1 cellular context compared by ENCODE assay signal in the genomic region with DNA sequence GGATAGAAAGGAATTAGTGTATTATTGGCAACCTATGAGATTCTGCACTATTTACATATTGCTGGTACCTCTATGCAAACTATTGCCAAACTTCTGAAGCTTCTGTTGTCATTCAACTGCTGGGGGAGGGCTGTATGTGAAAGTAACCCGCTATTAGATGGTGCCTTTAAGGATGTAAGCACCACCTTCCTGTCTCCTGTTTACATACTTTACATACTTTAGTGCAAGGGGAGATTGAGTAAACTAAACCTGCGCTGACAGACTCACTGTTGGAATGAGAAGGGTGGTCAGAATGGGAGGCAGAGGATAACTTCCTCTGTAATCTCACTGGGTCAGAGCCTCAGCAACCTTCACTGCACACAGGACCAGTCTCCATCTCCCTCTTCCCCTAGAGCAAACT.
A peak's percentile ranks its signal among the peaks of the same experiment; 100 is the strongest.
TF ChIP-seq lines count a peak whose summit lies in the region.

No MANE protein-coding gene starts in this region.

TF ChIP-seq in HepG2, 621 proteins besides CTCF, POLR2A, EP300 and RAD21 (continued from another document and continues in another):
- TF ChIP-seq, protein P1, sequence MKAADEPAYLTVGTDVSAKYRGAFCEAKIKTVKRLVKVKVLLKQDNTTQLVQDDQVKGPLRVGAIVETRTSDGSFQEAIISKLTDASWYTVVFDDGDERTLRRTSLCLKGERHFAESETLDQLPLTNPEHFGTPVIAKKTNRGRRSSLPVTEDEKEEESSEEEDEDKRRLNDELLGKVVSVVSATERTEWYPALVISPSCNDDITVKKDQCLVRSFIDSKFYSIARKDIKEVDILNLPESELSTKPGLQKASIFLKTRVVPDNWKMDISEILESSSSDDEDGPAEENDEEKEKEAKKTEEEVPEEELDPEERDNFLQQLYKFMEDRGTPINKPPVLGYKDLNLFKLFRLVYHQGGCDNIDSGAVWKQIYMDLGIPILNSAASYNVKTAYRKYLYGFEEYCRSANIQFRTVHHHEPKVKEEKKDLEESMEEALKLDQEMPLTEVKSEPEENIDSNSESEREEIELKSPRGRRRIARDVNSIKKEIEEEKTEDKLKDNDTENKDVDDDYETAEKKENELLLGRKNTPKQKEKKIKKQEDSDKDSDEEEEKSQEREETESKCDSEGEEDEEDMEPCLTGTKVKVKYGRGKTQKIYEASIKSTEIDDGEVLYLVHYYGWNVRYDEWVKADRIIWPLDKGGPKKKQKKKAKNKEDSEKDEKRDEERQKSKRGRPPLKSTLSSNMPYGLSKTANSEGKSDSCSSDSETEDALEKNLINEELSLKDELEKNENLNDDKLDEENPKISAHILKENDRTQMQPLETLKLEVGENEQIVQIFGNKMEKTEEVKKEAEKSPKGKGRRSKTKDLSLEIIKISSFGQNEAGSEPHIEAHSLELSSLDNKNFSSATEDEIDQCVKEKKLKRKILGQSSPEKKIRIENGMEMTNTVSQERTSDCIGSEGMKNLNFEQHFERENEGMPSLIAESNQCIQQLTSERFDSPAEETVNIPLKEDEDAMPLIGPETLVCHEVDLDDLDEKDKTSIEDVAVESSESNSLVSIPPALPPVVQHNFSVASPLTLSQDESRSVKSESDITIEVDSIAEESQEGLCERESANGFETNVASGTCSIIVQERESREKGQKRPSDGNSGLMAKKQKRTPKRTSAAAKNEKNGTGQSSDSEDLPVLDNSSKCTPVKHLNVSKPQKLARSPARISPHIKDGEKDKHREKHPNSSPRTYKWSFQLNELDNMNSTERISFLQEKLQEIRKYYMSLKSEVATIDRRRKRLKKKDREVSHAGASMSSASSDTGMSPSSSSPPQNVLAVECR (CRISPR knock-in tag; IDR thresholded peaks at IDR 0.05; ENCODE audit: borderline replicate concordance) = peak; percentile 19; the same call in 1 of the 2 replicates
- TF ChIP-seq DR1 (CRISPR knock-in tag; IDR thresholded peaks at IDR 0.05) (no peak), ZNF777 (CRISPR knock-in tag; IDR thresholded peaks at IDR 0.05) (no peak), ZFP62 (CRISPR knock-in tag; IDR thresholded peaks at IDR 0.05) (no peak), ADNP (CRISPR knock-in tag; IDR thresholded peaks at IDR 0.05) (no peak), KMT2A (CRISPR knock-in tag; IDR thresholded peaks at IDR 0.05) (no peak), ZNF780A (CRISPR knock-in tag; IDR thresholded peaks at IDR 0.05) (no peak), CREB1 (IDR thresholded peaks at IDR 0.05) (no peak), CREB1 (CRISPR knock-in tag; IDR thresholded peaks at IDR 0.05) (no peak), ATRX (CRISPR knock-in tag; IDR thresholded peaks at IDR 0.05; ENCODE audit: borderline replicate concordance) (no peak), HNF4A (CRISPR knock-in tag; IDR thresholded peaks at IDR 0.05) (no peak), KAT8 (CRISPR knock-in tag; IDR thresholded peaks at IDR 0.05) (peak; percentile 39; the same call in 1 of the 2 replicates), FOXK2 (IDR thresholded peaks at IDR 0.05) (peak; percentile 33; the same call in 1 of the 2 replicates), FOSL2 (CRISPR knock-in tag; IDR thresholded peaks at IDR 0.05) (peak; percentile 54), HNRNPK (IDR thresholded peaks at IDR 0.05; ENCODE audit: low read depth, low read length, poor library complexity, severe bottlenecking) (no peak), CENPT (CRISPR knock-in tag; IDR thresholded peaks at IDR 0.05; ENCODE audit: low read depth) (no peak), XBP1 (CRISPR knock-in tag; IDR thresholded peaks at IDR 0.05) (no peak), CREM (IDR thresholded peaks at IDR 0.05) (peak; percentile 44; the same call in 1 of the 2 replicates), CREM (CRISPR knock-in tag; IDR thresholded peaks at IDR 0.05) (no peak), ZNF496 (CRISPR knock-in tag; IDR thresholded peaks at IDR 0.05; ENCODE audit: insufficient replicate concordance) (no peak), MAF1 (CRISPR knock-in tag; IDR thresholded peaks at IDR 0.05; ENCODE audit: borderline replicate concordance) (no peak), FOXA3 (CRISPR knock-in tag; IDR thresholded peaks at IDR 0.05) (peak; percentile 87), SOX13 (IDR thresholded peaks at IDR 0.05) (no peak), SOX13 (CRISPR knock-in tag; conservative IDR thresholded peaks at IDR 0.05 in 1 of 2, IDR thresholded peaks at IDR 0.05 in 1 of 2) (peak in 1 of 2 experiments; percentile 47; a peak in 1 of 4 replicates), FOXP1 (IDR thresholded peaks at IDR 0.05) (no peak), FOXP1 (CRISPR knock-in tag; IDR thresholded peaks at IDR 0.05) (peak; percentile 85), KDM5B (CRISPR knock-in tag; IDR thresholded peaks at IDR 0.05; ENCODE audit: borderline replicate concordance) (no peak), KLF15 (CRISPR knock-in tag; IDR thresholded peaks at IDR 0.05; ENCODE audit: borderline replicate concordance) (no peak), ZNF329 (CRISPR knock-in tag; IDR thresholded peaks at IDR 0.05; ENCODE audit: low read depth) (no peak)
- TF ChIP-seq, protein P2, sequence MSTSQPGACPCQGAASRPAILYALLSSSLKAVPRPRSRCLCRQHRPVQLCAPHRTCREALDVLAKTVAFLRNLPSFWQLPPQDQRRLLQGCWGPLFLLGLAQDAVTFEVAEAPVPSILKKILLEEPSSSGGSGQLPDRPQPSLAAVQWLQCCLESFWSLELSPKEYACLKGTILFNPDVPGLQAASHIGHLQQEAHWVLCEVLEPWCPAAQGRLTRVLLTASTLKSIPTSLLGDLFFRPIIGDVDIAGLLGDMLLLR (CRISPR knock-in tag; IDR thresholded peaks at IDR 0.05) = no peak
- TF ChIP-seq, protein P3, sequence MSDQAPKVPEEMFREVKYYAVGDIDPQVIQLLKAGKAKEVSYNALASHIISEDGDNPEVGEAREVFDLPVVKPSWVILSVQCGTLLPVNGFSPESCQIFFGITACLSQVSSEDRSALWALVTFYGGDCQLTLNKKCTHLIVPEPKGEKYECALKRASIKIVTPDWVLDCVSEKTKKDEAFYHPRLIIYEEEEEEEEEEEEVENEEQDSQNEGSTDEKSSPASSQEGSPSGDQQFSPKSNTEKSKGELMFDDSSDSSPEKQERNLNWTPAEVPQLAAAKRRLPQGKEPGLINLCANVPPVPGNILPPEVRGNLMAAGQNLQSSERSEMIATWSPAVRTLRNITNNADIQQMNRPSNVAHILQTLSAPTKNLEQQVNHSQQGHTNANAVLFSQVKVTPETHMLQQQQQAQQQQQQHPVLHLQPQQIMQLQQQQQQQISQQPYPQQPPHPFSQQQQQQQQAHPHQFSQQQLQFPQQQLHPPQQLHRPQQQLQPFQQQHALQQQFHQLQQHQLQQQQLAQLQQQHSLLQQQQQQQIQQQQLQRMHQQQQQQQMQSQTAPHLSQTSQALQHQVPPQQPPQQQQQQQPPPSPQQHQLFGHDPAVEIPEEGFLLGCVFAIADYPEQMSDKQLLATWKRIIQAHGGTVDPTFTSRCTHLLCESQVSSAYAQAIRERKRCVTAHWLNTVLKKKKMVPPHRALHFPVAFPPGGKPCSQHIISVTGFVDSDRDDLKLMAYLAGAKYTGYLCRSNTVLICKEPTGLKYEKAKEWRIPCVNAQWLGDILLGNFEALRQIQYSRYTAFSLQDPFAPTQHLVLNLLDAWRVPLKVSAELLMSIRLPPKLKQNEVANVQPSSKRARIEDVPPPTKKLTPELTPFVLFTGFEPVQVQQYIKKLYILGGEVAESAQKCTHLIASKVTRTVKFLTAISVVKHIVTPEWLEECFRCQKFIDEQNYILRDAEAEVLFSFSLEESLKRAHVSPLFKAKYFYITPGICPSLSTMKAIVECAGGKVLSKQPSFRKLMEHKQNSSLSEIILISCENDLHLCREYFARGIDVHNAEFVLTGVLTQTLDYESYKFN (CRISPR knock-in tag; conservative IDR thresholded peaks at IDR 0.05) = peak; percentile 60
- TF ChIP-seq, protein P4, sequence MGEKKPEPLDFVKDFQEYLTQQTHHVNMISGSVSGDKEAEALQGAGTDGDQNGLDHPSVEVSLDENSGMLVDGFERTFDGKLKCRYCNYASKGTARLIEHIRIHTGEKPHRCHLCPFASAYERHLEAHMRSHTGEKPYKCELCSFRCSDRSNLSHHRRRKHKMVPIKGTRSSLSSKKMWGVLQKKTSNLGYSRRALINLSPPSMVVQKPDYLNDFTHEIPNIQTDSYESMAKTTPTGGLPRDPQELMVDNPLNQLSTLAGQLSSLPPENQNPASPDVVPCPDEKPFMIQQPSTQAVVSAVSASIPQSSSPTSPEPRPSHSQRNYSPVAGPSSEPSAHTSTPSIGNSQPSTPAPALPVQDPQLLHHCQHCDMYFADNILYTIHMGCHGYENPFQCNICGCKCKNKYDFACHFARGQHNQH (CRISPR knock-in tag; IDR thresholded peaks at IDR 0.05) = no peak
- TF ChIP-seq, protein P5, sequence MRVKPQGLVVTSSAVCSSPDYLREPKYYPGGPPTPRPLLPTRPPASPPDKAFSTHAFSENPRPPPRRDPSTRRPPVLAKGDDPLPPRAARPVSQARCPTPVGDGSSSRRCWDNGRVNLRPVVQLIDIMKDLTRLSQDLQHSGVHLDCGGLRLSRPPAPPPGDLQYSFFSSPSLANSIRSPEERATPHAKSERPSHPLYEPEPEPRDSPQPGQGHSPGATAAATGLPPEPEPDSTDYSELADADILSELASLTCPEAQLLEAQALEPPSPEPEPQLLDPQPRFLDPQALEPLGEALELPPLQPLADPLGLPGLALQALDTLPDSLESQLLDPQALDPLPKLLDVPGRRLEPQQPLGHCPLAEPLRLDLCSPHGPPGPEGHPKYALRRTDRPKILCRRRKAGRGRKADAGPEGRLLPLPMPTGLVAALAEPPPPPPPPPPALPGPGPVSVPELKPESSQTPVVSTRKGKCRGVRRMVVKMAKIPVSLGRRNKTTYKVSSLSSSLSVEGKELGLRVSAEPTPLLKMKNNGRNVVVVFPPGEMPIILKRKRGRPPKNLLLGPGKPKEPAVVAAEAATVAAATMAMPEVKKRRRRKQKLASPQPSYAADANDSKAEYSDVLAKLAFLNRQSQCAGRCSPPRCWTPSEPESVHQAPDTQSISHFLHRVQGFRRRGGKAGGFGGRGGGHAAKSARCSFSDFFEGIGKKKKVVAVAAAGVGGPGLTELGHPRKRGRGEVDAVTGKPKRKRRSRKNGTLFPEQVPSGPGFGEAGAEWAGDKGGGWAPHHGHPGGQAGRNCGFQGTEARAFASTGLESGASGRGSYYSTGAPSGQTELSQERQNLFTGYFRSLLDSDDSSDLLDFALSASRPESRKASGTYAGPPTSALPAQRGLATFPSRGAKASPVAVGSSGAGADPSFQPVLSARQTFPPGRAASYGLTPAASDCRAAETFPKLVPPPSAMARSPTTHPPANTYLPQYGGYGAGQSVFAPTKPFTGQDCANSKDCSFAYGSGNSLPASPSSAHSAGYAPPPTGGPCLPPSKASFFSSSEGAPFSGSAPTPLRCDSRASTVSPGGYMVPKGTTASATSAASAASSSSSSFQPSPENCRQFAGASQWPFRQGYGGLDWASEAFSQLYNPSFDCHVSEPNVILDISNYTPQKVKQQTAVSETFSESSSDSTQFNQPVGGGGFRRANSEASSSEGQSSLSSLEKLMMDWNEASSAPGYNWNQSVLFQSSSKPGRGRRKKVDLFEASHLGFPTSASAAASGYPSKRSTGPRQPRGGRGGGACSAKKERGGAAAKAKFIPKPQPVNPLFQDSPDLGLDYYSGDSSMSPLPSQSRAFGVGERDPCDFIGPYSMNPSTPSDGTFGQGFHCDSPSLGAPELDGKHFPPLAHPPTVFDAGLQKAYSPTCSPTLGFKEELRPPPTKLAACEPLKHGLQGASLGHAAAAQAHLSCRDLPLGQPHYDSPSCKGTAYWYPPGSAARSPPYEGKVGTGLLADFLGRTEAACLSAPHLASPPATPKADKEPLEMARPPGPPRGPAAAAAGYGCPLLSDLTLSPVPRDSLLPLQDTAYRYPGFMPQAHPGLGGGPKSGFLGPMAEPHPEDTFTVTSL (CRISPR knock-in tag; IDR thresholded peaks at IDR 0.05; ENCODE audit: borderline replicate concordance) = no peak
- TF ChIP-seq, protein P6, sequence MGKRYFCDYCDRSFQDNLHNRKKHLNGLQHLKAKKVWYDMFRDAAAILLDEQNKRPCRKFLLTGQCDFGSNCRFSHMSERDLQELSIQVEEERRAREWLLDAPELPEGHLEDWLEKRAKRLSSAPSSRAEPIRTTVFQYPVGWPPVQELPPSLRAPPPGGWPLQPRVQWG (CRISPR knock-in tag; IDR thresholded peaks at IDR 0.05; ENCODE audit: borderline replicate concordance, low read depth) = no peak
- TF ChIP-seq, protein P7, sequence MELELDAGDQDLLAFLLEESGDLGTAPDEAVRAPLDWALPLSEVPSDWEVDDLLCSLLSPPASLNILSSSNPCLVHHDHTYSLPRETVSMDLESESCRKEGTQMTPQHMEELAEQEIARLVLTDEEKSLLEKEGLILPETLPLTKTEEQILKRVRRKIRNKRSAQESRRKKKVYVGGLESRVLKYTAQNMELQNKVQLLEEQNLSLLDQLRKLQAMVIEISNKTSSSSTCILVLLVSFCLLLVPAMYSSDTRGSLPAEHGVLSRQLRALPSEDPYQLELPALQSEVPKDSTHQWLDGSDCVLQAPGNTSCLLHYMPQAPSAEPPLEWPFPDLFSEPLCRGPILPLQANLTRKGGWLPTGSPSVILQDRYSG (CRISPR knock-in tag; IDR thresholded peaks at IDR 0.05) = no peak
- TF ChIP-seq, protein P8, sequence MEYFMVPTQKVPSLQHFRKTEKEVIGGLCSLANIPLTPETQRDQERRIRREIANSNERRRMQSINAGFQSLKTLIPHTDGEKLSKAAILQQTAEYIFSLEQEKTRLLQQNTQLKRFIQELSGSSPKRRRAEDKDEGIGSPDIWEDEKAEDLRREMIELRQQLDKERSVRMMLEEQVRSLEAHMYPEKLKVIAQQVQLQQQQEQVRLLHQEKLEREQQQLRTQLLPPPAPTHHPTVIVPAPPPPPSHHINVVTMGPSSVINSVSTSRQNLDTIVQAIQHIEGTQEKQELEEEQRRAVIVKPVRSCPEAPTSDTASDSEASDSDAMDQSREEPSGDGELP (IDR thresholded peaks at IDR 0.05; ENCODE audit: borderline replicate concordance, low read depth) = no peak
- TF ChIP-seq, protein P9, sequence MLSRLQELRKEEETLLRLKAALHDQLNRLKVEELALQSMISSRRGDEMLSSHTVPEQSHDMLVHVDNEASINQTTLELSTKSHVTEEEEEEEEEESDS (CRISPR knock-in tag; IDR thresholded peaks at IDR 0.05; ENCODE audit: borderline replicate concordance) = no peak
- TF ChIP-seq, protein P10, sequence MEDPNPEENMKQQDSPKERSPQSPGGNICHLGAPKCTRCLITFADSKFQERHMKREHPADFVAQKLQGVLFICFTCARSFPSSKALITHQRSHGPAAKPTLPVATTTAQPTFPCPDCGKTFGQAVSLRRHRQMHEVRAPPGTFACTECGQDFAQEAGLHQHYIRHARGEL (CRISPR knock-in tag; IDR thresholded peaks at IDR 0.05) = no peak
- TF ChIP-seq, protein P11, sequence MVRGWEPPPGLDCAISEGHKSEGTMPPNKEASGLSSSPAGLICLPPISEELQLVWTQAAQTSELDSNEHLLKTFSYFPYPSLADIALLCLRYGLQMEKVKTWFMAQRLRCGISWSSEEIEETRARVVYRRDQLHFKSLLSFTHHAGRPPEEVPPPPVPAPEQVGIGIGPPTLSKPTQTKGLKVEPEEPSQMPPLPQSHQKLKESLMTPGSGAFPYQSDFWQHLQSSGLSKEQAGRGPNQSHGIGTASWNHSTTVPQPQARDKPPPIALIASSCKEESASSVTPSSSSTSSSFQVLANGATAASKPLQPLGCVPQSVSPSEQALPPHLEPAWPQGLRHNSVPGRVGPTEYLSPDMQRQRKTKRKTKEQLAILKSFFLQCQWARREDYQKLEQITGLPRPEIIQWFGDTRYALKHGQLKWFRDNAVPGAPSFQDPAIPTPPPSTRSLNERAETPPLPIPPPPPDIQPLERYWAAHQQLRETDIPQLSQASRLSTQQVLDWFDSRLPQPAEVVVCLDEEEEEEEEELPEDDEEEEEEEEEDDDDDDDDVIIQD (CRISPR knock-in tag; IDR thresholded peaks at IDR 0.05; ENCODE audit: low read depth) = peak; percentile 64; the same call in 1 of the 2 replicates
